28 cellular contexts compared by ENCODE assay signal in genomic region chr6:20674664-20675063, GRCh38.
"Had no signal": no experiment of that assay in that cellular context is flagged by ENCODE, and none has a peak within 500 bp of the region (broad histone marks: within the 10 kb centered on the region; RNA-seq: fewer than 3 reads in every experiment).

No MANE protein-coding gene starts in this region.

- DNase-seq: activated B cell treated with CpG ODN at 0.5 μM for 24 hours; activated CD4-positive, alpha-beta T cell treated with anti-CD3 and anti-CD28 coated beads for 48 hours; activated CD4-positive, alpha-beta T cell treated with anti-CD3 and anti-CD28 coated beads, Interleukin-2, amount 50 U/mL, for 1 hour; activated CD4-positive, alpha-beta T cell treated with anti-CD3 and anti-CD28 coated beads, Interleukin-2, amount 50 U/mL, for 48 hours; activated CD8-positive, alpha-beta memory T cell treated with anti-CD3 and anti-CD28 coated beads for 24 hours; activated CD8-positive, alpha-beta T cell treated with anti-CD3 and anti-CD28 coated beads for 36 hours; activated effector memory CD4-positive, alpha-beta T cell treated with anti-CD3 and anti-CD28 coated beads, Interleukin-2, amount 50 U/mL, for 16 hours; activated naive CD4-positive, alpha-beta T cell treated with anti-CD3 and anti-CD28 coated beads for 36 hours; activated naive CD8-positive, alpha-beta T cell treated with anti-CD3 and anti-CD28 coated beads for 36 hours; activated naive CD8-positive, alpha-beta T cell treated with anti-CD3 and anti-CD28 coated beads, Interleukin-2, amount 50 U/mL, for 24 hours; activated T-cell treated with anti-CD3 and anti-CD28 coated beads, Interleukin-2, amount 50 U/mL, for 4 hours; adrenal gland; amygdala; aorta; body of pancreas; caudate nucleus; cortex of kidney; effector CD4-positive, alpha-beta T cell; effector memory CD8-positive, alpha-beta T cell; erythroblast; foreskin melanocyte; heart right ventricle; T1000; WERI-Rb-1 had no signal

- H3K4me3 ChIP-seq: adrenal gland, body of pancreas, esophagus muscularis mucosa, gastroesophageal sphincter, heart right ventricle, hepatocyte had no signal

- H3K36me3 ChIP-seq: adrenal gland, esophagus muscularis mucosa, gastroesophageal sphincter, heart right ventricle, WERI-Rb-1 had no signal

- H3K9me3 ChIP-seq: adrenal gland, body of pancreas, esophagus muscularis mucosa, gastroesophageal sphincter, heart right ventricle had no signal

- H3K27ac ChIP-seq: adrenal gland, body of pancreas, esophagus muscularis mucosa, gastroesophageal sphincter, heart right ventricle, hepatocyte, WERI-Rb-1 had no signal

- H3K4me1 ChIP-seq: adrenal gland, body of pancreas, esophagus muscularis mucosa, gastroesophageal sphincter, heart right ventricle had no signal

- H3K4me2 ChIP-seq: hepatocyte had no signal

- ATAC-seq: activated CD4-positive, CD25-positive, alpha-beta regulatory T cell treated with anti-CD3 and anti-CD28 coated beads, Interleukin-2, amount 50 U/mL, for 24 hours; activated CD8-positive, alpha-beta T cell treated with anti-CD3 and anti-CD28 coated beads for 36 hours; activated naive CD8-positive, alpha-beta T cell treated with anti-CD3 and anti-CD28 coated beads, Interleukin-2, amount 50 U/mL, for 24 hours; activated T-cell treated with anti-CD3 and anti-CD28 coated beads, Interleukin-2, amount 50 U/mL, for 4 hours; body of pancreas; effector memory CD8-positive, alpha-beta T cell; gastroesophageal sphincter; heart right ventricle had no signal

- H3K27me3 ChIP-seq: adrenal gland, body of pancreas, esophagus muscularis mucosa, gastroesophageal sphincter, heart right ventricle, hepatocyte had no signal
